Comparison of ENCODE assay signal across 4 cellular contexts in genomic region chr6:4725136-4725760, GRCh38. TPM values are rescaled to one million over a fixed set of nuclear protein-coding genes. Genes with fewer than 3 reads are reported as not detected.
DNase-seq lines count a peak whose midpoint lies in the region; ATAC-seq and TF ChIP-seq lines count a peak whose summit lies in the region.
"Not testable (repeated sequence)": the region's sequence is repeated elsewhere in the genome, so short reads cannot be mapped to it uniquely, and the experiment has no call there.

No MANE protein-coding gene starts in this region.

- DNase-seq in DMS53 (lab: John Stamatoyannopoulos, UW) (peak; percentile 16), cerebellar cortex (ENCODE audit: low spot score) (peak; percentile 4), mesenteric fat pad (ENCODE audit: low spot score) (peak; percentile 87)
- DNase-seq in WTC11 (ENCODE audit: low spot score): not testable (repeated sequence)

- CTCF ChIA-PET in WTC11 (lab: Charles Lee): not testable (repeated sequence)

- not testable (repeated sequence) for ATAC-seq in WTC11

- H3K9me3 Mint-ChIP-seq in WTC11: not testable (repeated sequence)

- H3K4me3 Mint-ChIP-seq in WTC11: not testable (repeated sequence)

- POLR2A ChIA-PET in WTC11 (lab: Charles Lee): not testable (repeated sequence)

- H3K27me3 Mint-ChIP-seq in WTC11 (ENCODE audit: low read depth): not testable (repeated sequence)

- H3K36me3 Mint-ChIP-seq in WTC11: not testable (repeated sequence)

- TF ChIP-seq CTCF in WTC11 (IDR thresholded peaks at IDR 0.05): not testable (repeated sequence)

- H3K27ac Mint-ChIP-seq in WTC11: not testable (repeated sequence)

- H3K4me1 Mint-ChIP-seq in WTC11: peaks cover 27% of the 10 kb centered on the region

TF ChIP-seq in WTC11, 78 proteins besides CTCF, POLR2A, EP300 and RAD21:
- TF ChIP-seq PRDM15 (CRISPR knock-in tag; IDR thresholded peaks at IDR 0.05) (peak; percentile 50; the same call in 1 of the 2 replicates), FOXP1 (CRISPR knock-in tag; IDR thresholded peaks at IDR 0.05; ENCODE audit: borderline replicate concordance) (peak; percentile 44; the same call in 1 of the 2 replicates)
TF ChIP-seq in WTC11: peak in this region for 2; not testable (repeated sequence) for 76.

RNA-seq across cellular contexts. Expression of gene CDYL, which starts 51.0 kb away (rescaled TPM):
- 83.2 to 92.0 TPM (median 89.3 TPM) in 3 replicates for total RNA-seq in WTC11 (2021)
- 51.9 TPM for total RNA-seq in mesenteric fat pad
